Comparison of ENCODE assay signal across 15 cellular contexts in genomic region chr9:81465468-81466002, GRCh38.
DNase-seq lines count a peak whose midpoint lies in the region; ATAC-seq and TF ChIP-seq lines count a peak whose summit lies in the region.
"Had no signal": no experiment of that assay in that cellular context is flagged by ENCODE, and none has a peak within 500 bp of the region (broad histone marks: within the 10 kb centered on the region; RNA-seq: fewer than 3 reads in every experiment).

No MANE protein-coding gene starts in this region.

- H3K4me3 ChIP-seq in Loucy (ENCODE audit: low read length, poor library complexity, severe bottlenecking) = no peak overlapping the region
- no peak overlapping the region for H3K4me3 ChIP-seq in endodermal cell (ENCODE audit: low read length)
- H3K4me3 ChIP-seq in lower lobe of right lung = no peak overlapping the region
- no peak overlapping the region for H3K4me3 ChIP-seq in vagina
- H3K4me3 ChIP-seq: esophagus squamous epithelium, prostate gland had no signal

- 80 to 98% methylated on average over 4 to 5 of the region's 5 CpGs for WGBS in endodermal cell (ENCODE audit: insufficient coverage in 1 of 2, insufficient read length in 1 of 2), 2 experiments

- H3F3A ChIP-seq in Loucy (ENCODE audit: low read depth) = no peaks in the 10 kb centered on the region

- H3K27ac ChIP-seq in endodermal cell (ENCODE audit: low read depth, low read length) = no peak overlapping the region
- H3K27ac ChIP-seq in lower lobe of right lung = no peak overlapping the region
- H3K27ac ChIP-seq in vagina = no peak overlapping the region
- H3K27ac ChIP-seq: esophagus squamous epithelium, prostate gland had no signal

- H3K4me1 ChIP-seq in Loucy (ENCODE audit: insufficient read depth, low read length, poor library complexity, severe bottlenecking) (no peaks in the 10 kb centered on the region), endodermal cell (ENCODE audit: control insufficient read depth, insufficient read depth, low read length) (peaks cover 4% of the 10 kb centered on the region), lower lobe of right lung (no peaks in the 10 kb centered on the region), vagina (no peaks in the 10 kb centered on the region)
- H3K4me1 ChIP-seq: esophagus squamous epithelium, prostate gland had no signal

- H3K27me3 ChIP-seq in Loucy (ENCODE audit: insufficient read depth, low read length, poor library complexity, severe bottlenecking) (no peaks in the 10 kb centered on the region), endodermal cell (ENCODE audit: control insufficient read depth, insufficient read depth, low read length, poor library complexity, severe bottlenecking) (no peaks in the 10 kb centered on the region), lower lobe of right lung (ENCODE audit: low read depth) (no peaks in the 10 kb centered on the region), vagina (no peaks in the 10 kb centered on the region)
- H3K27me3 ChIP-seq: esophagus squamous epithelium had no signal

- H3K9me2 ChIP-seq in Loucy (replicated peaks; ENCODE audit: low read depth, low read length) = no peaks in the 10 kb centered on the region

- H3K36me3 Mint-ChIP-seq in endodermal cell (ENCODE audit: low read depth) = no peaks in the 10 kb centered on the region
- H3K36me3 Mint-ChIP-seq: stimulated activated effector memory CD8-positive, alpha-beta T cell treated with anti-CD3 and anti-CD28 coated beads, Interleukin-12 subunit alpha, Interleukin-12 subunit beta, amount 100 ng/mL, for 72 hours had no signal

- peaks cover 25% of the 10 kb centered on the region for H3K4me1 Mint-ChIP-seq in endodermal cell
- H3K4me1 Mint-ChIP-seq: stimulated activated effector memory CD8-positive, alpha-beta T cell treated with anti-CD3 and anti-CD28 coated beads, Interleukin-12 subunit alpha, Interleukin-12 subunit beta, amount 100 ng/mL, for 72 hours had no signal

- no peak for TF ChIP-seq POLR2A in vagina (IDR thresholded peaks at IDR 0.05)

- H4K20me1 ChIP-seq in Loucy (ENCODE audit: insufficient read depth, low read length, poor library complexity, severe bottlenecking) = no peaks in the 10 kb centered on the region

- peak; percentile 28; the same call in 1 of the 2 replicates for TF ChIP-seq CTCF in Loucy (conservative IDR thresholded peaks at IDR 0.05; ENCODE audit: low read length)
- peak; percentile 42 for TF ChIP-seq CTCF in endodermal cell (conservative IDR thresholded peaks at IDR 0.05)
- no peak for TF ChIP-seq CTCF in lower lobe of right lung (IDR thresholded peaks at IDR 0.05)
- no peak for TF ChIP-seq CTCF in vagina (IDR thresholded peaks at IDR 0.05)

- H3K27me3 Mint-ChIP-seq in endodermal cell (ENCODE audit: insufficient read depth) = peaks cover 5% of the 10 kb centered on the region

- H3K4me3 Mint-ChIP-seq in endodermal cell = no peak overlapping the region
- H3K4me3 Mint-ChIP-seq: stimulated activated effector memory CD8-positive, alpha-beta T cell treated with anti-CD3 and anti-CD28 coated beads, Interleukin-12 subunit alpha, Interleukin-12 subunit beta, amount 100 ng/mL, for 72 hours had no signal

- no peak overlapping the region for H3K27ac Mint-ChIP-seq in endodermal cell
- H3K27ac Mint-ChIP-seq: stimulated activated effector memory CD8-positive, alpha-beta T cell treated with anti-CD3 and anti-CD28 coated beads, Interleukin-12 subunit alpha, Interleukin-12 subunit beta, amount 100 ng/mL, for 72 hours had no signal

- H3K9ac ChIP-seq in Loucy (ENCODE audit: low read depth, low read length, poor library complexity, severe bottlenecking) = no peak overlapping the region
- H3K9ac ChIP-seq in endodermal cell (ENCODE audit: extremely low read depth, low read length, poor library complexity, severe bottlenecking) = no peak overlapping the region

- H3K9me3 ChIP-seq in Loucy (ENCODE audit: insufficient read depth, low read depth, low read length) (no peaks in the 10 kb centered on the region), endodermal cell (ENCODE audit: control insufficient read depth, low read length) (peaks cover 5% of the 10 kb centered on the region), lower lobe of right lung (no peaks in the 10 kb centered on the region), vagina (no peaks in the 10 kb centered on the region)
- H3K9me3 ChIP-seq: esophagus squamous epithelium, prostate gland had no signal

- peak; percentile 23 for DNase-seq in AG08396 (ENCODE audit: low spot score)
- DNase-seq in endodermal cell = no peak
- DNase-seq in lower lobe of right lung = no peak
- DNase-seq in vagina (ENCODE audit: extremely low spot score in 2 of 2) = no peak
- no peak for DNase-seq in ecto neural progenitor cell (ENCODE audit: low spot score)
- DNase-seq in nucleus accumbens (lab: John Stamatoyannopoulos, UW) = no peak
- DNase-seq: esophagus squamous epithelium; NCI-H1694 treated with DMSO at 0.1 percent for 48 hours; NCI-H526; SHP77 treated with DMSO at 0.1 percent for 48 hours; stimulated activated CD4-positive, alpha-beta T cell treated with anti-CD3 and anti-CD28 coated beads, Interleukin-4, amount 100 ng/mL, for 1 hour had no signal

- H3K4me2 ChIP-seq in Loucy (ENCODE audit: low read depth, low read length, poor library complexity, severe bottlenecking) = no peak overlapping the region

- no peaks in the 10 kb centered on the region for H3K9me3 Mint-ChIP-seq in endodermal cell
- H3K9me3 Mint-ChIP-seq: stimulated activated effector memory CD8-positive, alpha-beta T cell treated with anti-CD3 and anti-CD28 coated beads, Interleukin-12 subunit alpha, Interleukin-12 subunit beta, amount 100 ng/mL, for 72 hours had no signal

- H3K36me3 ChIP-seq in Loucy (ENCODE audit: insufficient read depth, low read length) (no peaks in the 10 kb centered on the region), endodermal cell (ENCODE audit: control insufficient read depth, insufficient read depth, low read length) (no peaks in the 10 kb centered on the region), lower lobe of right lung (no peaks in the 10 kb centered on the region), vagina (no peaks in the 10 kb centered on the region)
- H3K36me3 ChIP-seq: esophagus squamous epithelium, prostate gland had no signal

- no peaks in the 10 kb centered on the region for H3K79me2 ChIP-seq in Loucy (ENCODE audit: insufficient read depth, low read length)

- intact Hi-C loops in lower lobe of right lung (cut with DNase I) (no loop called here), vagina (cut with DNase I) (no loop called here)

- ATAC-seq in lower lobe of right lung (peak; percentile 36 to 62), HG03521 (IDR thresholded peaks at IDR 0.05; ENCODE audit: unreplicated experiment) (no peak)
- ATAC-seq: stimulated activated effector memory CD8-positive, alpha-beta T cell treated with anti-CD3 and anti-CD28 coated beads, Interleukin-12 subunit alpha, Interleukin-12 subunit beta, amount 100 ng/mL, for 72 hours had no signal

- no peak overlapping the region for H2AFZ ChIP-seq in Loucy (ENCODE audit: low read length)

Comparison
In these comparisons a context has a peak if more than half of its experiments do, and no peak if none do; other contexts are left out.
1. CTCF ChIP-seq: peak in Loucy (single experiment) and endodermal cell (single experiment); none in lower lobe of right lung (single experiment) and vagina (0 of 3).